ENCODE assay signal across 8 cellular contexts in genomic region chr20:13638496-13639477, GRCh38. TPM values are rescaled to one million over a fixed set of nuclear protein-coding genes. Genes with fewer than 3 reads are reported as not detected.
DNase-seq lines count a peak whose midpoint lies in the region; ATAC-seq and TF ChIP-seq lines count a peak whose summit lies in the region.

Gene TASP1, minus strand, starts transcription at chr20:13638932. Its CDS starts 8,854 bp downstream, at chr20:13630078.

- ATAC-seq in GM19351 (IDR thresholded peaks at IDR 0.05; ENCODE audit: unreplicated experiment) (peak; percentile 100), HG03521 (IDR thresholded peaks at IDR 0.05; ENCODE audit: unreplicated experiment) (peak; percentile 100)

- no peak for TF ChIP-seq CTCF in liver (IDR thresholded peaks at IDR 0.05; ENCODE audit: low read depth, low read length, missing input control)

- peak in 1 of 2 donors; percentile 2 for TF ChIP-seq RAD21 in liver (IDR thresholded peaks at IDR 0.05)

- peak within 1 kb of the TSS; percentile 63 to 82 for H3K9ac ChIP-seq in liver (ENCODE audit: low read depth in 1 of 2, low read length in 2 of 2)

- WGBS in liver: 2% methylated on average over 59 of the region's 59 CpGs

- H3K9me3 ChIP-seq in liver (ENCODE audit: control insufficient read depth in 4 of 4, low read length in 3 of 4): no peaks in the 10 kb centered on the region

- no peaks in the 10 kb centered on the region for H3K27me3 ChIP-seq in liver (ENCODE audit: control insufficient read depth in 4 of 4, insufficient read depth in 4 of 4, low read length in 3 of 4)

- peaks cover 0 to 11% (median 5%) of the 10 kb centered on the region in 4 donors for H3K4me1 ChIP-seq in liver (ENCODE audit: control insufficient read depth in 4 of 4, insufficient read depth in 4 of 4, low read length in 3 of 4)

- peak within 1 kb of the TSS; percentile 66 to 82 for H3K27ac ChIP-seq in liver (ENCODE audit: low read depth in 1 of 2, low read length in 2 of 2)

- peak within 1 kb of the TSS; percentile 85 to 97 (median 86) for H3K4me3 ChIP-seq in liver (ENCODE audit: low read depth in 1 of 3, low read length in 3 of 3)

- peak; percentile 62 to 94 (median 90) for DNase-seq in C1 segment of cervical spinal cord (lab: John Stamatoyannopoulos, UW)
- peak; percentile 100 for DNase-seq in NCI-H748 (lab: John Stamatoyannopoulos, UW; ENCODE audit: unreplicated experiment)
- DNase-seq in activated CD4-positive, alpha-beta T cell treated with anti-CD3 and anti-CD28 coated beads, Interleukin-2, amount 50 U/mL, for 4 hours: peak; percentile 97 to 98
- peak; percentile 91 to 94 for DNase-seq in dermis microvascular lymphatic vessel endothelial cell (ENCODE audit: low read depth in 2 of 2)
- DNase-seq in stimulated activated CD4-positive, alpha-beta T cell treated with anti-CD3 and anti-CD28 coated beads, Interleukin-4, amount 100 ng/mL, for 24 hours: peak; percentile 96

- no peaks in the 10 kb centered on the region for H3K36me3 ChIP-seq in liver (ENCODE audit: control insufficient read depth in 4 of 4, insufficient read depth in 3 of 4, low read depth in 1 of 4, low read length in 3 of 4)

TF ChIP-seq in liver, 16 proteins besides CTCF, POLR2A, EP300 and RAD21:
- TF ChIP-seq HNF4A (conservative IDR thresholded peaks at IDR 0.05) (peak in 1 of 2 donors; percentile 5), MAX (IDR thresholded peaks at IDR 0.05) (peak; percentile 46), RXRA (IDR thresholded peaks at IDR 0.05) (no peak), NR2F2 (IDR thresholded peaks at IDR 0.05) (no peak), ATF3 (IDR thresholded peaks at IDR 0.05) (no peak), JUND (IDR thresholded peaks at IDR 0.05) (peak in 1 of 2 donors; percentile 14), GABPA (IDR thresholded peaks at IDR 0.05 in 1 of 2, conservative IDR thresholded peaks at IDR 0.05 in 1 of 2) (peak; percentile 82 to 95), HNF4G (IDR thresholded peaks at IDR 0.05) (no peak), SP1 (IDR thresholded peaks at IDR 0.05) (no peak), FOXA2 (IDR thresholded peaks at IDR 0.05) (no peak), FOXA1 (IDR thresholded peaks at IDR 0.05) (no peak), REST (IDR thresholded peaks at IDR 0.05) (peak; percentile 68), ZBTB33 (IDR thresholded peaks at IDR 0.05) (no peak), EGR1 (IDR thresholded peaks at IDR 0.05; ENCODE audit: low read depth in 2 of 2) (no peak), YY1 (IDR thresholded peaks at IDR 0.05) (peak; percentile 36), TAF1 (conservative IDR thresholded peaks at IDR 0.05) (no peak)

RNA-seq across cellular contexts. Expression of gene TASP1, which starts in this region (rescaled TPM):
- total RNA-seq in dermis microvascular lymphatic vessel endothelial cell (6.1 and 6.3 TPM in 2 replicates), liver (1 to 10 TPM; 5.0 to 10.0 TPM)
- 1 to 10 TPM; 2.5 to 4.4 TPM for polyA plus RNA-seq in liver

Comparison
In these comparisons a context has a peak if more than half of its experiments do, and no peak if none do; other contexts are left out.
1. Peak in every context shown above with its lines: DNase-seq, ATAC-seq, H3K4me3 ChIP-seq and H3K27ac ChIP-seq.